Comparison of ENCODE assay signal across 20 cellular contexts in the genomic region with DNA sequence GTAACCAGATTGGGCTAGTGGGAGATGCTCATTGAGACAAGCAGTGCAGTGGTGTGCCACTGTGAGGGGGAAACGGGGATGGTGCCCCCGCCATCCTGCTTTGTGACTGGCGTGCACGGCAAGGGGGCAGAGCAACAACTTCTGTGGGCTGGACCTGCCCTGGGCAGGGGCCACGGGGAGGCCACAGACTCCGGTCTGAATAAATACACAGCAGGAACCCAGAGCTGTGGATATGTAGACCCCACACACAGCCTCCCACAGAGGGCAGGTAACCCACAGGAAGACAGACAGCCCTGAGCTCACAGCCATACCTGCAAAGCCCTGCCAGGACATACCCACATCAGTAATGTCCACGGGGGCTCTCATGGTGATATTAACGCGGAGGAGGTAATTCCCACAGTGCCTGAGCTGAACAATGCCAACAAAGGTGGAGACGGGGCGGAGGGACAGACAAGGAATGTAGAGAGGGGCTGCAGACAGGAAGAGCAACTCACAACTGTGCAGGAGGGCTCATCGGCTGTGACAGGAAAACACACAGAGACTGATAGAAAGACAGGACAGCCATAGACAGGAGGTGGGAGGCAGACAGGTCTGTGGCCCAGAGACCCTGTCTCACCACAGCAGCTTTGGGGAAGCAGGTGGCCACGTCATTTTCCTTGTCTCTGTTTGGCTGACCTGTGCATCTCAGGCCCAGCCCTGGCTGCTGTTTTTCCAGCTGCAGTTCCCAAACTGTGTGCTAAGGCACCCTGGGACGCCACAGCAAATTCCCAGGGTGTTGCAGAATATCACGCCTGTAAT. TPM values are rescaled to one million over a fixed set of nuclear protein-coding genes. Genes with fewer than 3 reads are reported as not detected.
DNase-seq lines count a peak whose midpoint lies in the region; FAIRE-seq and TF ChIP-seq lines count a peak whose summit lies in the region.
"Had no signal": no experiment of that assay in that cellular context is flagged by ENCODE, and none has a peak within 500 bp of the region (broad histone marks: within the 10 kb centered on the region; RNA-seq: fewer than 3 reads in every experiment).

No MANE protein-coding gene starts in this region.

- WGBS in sigmoid colon, 2 donors: 74 to 77% methylated on average over 15 of the region's 15 CpGs

- TF ChIP-seq CTCF in sigmoid colon (IDR thresholded peaks at IDR 0.05): no peak

- H3K27ac ChIP-seq in sigmoid colon: no peak overlapping the region

- peaks cover 0 to 8% (median 5%) of the 10 kb centered on the region in 4 donors for H3K9me3 ChIP-seq in sigmoid colon

- intact Hi-C loops in sigmoid colon (cut with DNase I): no loop called here

- no peak for TF ChIP-seq POLR2A in sigmoid colon (IDR thresholded peaks at IDR 0.05)

- peak; percentile 47 for DNase-seq in activated CD8-positive, alpha-beta memory T cell treated with anti-CD3 and anti-CD28 coated beads for 24 hours
- no peak for DNase-seq in activated CD8-positive, alpha-beta memory T cell treated with anti-CD3 and anti-CD28 coated beads, Interleukin-2, amount 50 U/mL, for 4 hours
- DNase-seq in D341Med (ENCODE audit: low spot score) (peak; percentile 24), mesenteric fat pad (ENCODE audit: low spot score) (peak; percentile 80), sigmoid colon (peak; percentile 40), 8988T (no peak), frontal cortex (ENCODE audit: low spot score in 2 of 2) (no peak), NCI-H2029 (lab: John Stamatoyannopoulos, UW) (no peak)
- DNase-seq: Caco-2, DMS53, HCEC 1CT, NCI-H2029 treated with DMSO at 0.1 percent for 48 hours, NCI-H510A had no signal

- H3K4me3 ChIP-seq in sigmoid colon: no peak overlapping the region

- H3K4me1 ChIP-seq in sigmoid colon: peaks cover 0 to 16% (median 5%) of the 10 kb centered on the region in 4 donors
- H3K4me1 ChIP-seq: Caco-2 had no signal

- no peaks in the 10 kb centered on the region for H3K36me3 ChIP-seq in sigmoid colon

- no peak for FAIRE-seq in frontal cortex (lab: Jason Lieb, UNC)
- FAIRE-seq: A204.1, GM12891, GM19239, RCC 7860 had no signal

- no peak for TF ChIP-seq EP300 in sigmoid colon (IDR thresholded peaks at IDR 0.05)

- H3K27me3 ChIP-seq in sigmoid colon: peaks cover 23 to 52% (median 34%) of the 10 kb centered on the region in 3 donors

RNA-seq across cellular contexts. Expression of gene WNT3A, which starts 4.9 kb away (rescaled TPM):
- total RNA-seq in mesenteric fat pad (not detected), sigmoid colon (not detected), frontal cortex (not detected)
- polyA plus RNA-seq in sigmoid colon: under 1 TPM in 1 of 3 donors, not detected in 2; 0.01 TPM
- total RNA-seq: HT-29, LHCN-M2 had no signal
- polyA plus RNA-seq: IgD-negative memory B cell had no signal

RNA-seq across cellular contexts. Expression of gene WNT9A, which starts 54.2 kb away (rescaled TPM):
- total RNA-seq in mesenteric fat pad: 1.3 TPM
- 10 to 100 TPM in 1 of 4 donors, 1 to 10 TPM in 3; 6.4 to 25.5 (median 8.7) TPM for total RNA-seq in sigmoid colon
- polyA plus RNA-seq in sigmoid colon: 1 to 10 TPM in 1 of 3 donors, under 1 TPM in 2; 0.23 to 2.8 (median 0.60) TPM
- 1.2 TPM for total RNA-seq in frontal cortex
- total RNA-seq: HT-29 had no signal
- polyA plus RNA-seq: IgD-negative memory B cell had no signal

Comparison
In these comparisons a context has a peak if more than half of its experiments do, and no peak if none do; other contexts are left out.
1. DNase-seq: peak in activated CD8-positive, alpha-beta memory T cell treated with anti-CD3 and anti-CD28 coated beads for 24 hours (single experiment), D341Med (single experiment), mesenteric fat pad (single experiment) and sigmoid colon (single experiment); none in activated CD8-positive, alpha-beta memory T cell treated with anti-CD3 and anti-CD28 coated beads, Interleukin-2, amount 50 U/mL, for 4 hours (single experiment), 8988T (single experiment), frontal cortex (0 of 2) and NCI-H2029 (single experiment).